In genomic region chr4:189940178-189941004, GRCh38 we compare ENCODE assay signal across 8 cellular contexts. TPM values are rescaled to one million over a fixed set of nuclear protein-coding genes. Genes with fewer than 3 reads are reported as not detected.
DNase-seq lines count a peak whose midpoint lies in the region; ATAC-seq and TF ChIP-seq lines count a peak whose summit lies in the region.

Gene FRG1 (plus strand): TSS chr4:189940872. CDS start chr4:189941010, 138 bp downstream.

- H3K4me1 ChIP-seq in iPS-20b (ENCODE audit: insufficient read depth, low read length) (no peaks in the 10 kb centered on the region), spleen (peaks cover 13 to 57% (median 44%) of the 10 kb centered on the region in 6 donors)

- peaks cover 5% of the 10 kb centered on the region for H3K27me3 Mint-ChIP-seq in brain

- peaks cover 66% of the 10 kb centered on the region for H3K4me1 Mint-ChIP-seq in brain

- peak in 2 of 3 donors; percentile 34 to 53 for TF ChIP-seq POLR2A in spleen (IDR thresholded peaks at IDR 0.05)

- DNase-seq in spleen (peak; percentile 99), NCI-H526 treated with DMSO at 0.1 percent for 48 hours (lab: John Stamatoyannopoulos, UW) (no peak), NCI-H748 (lab: John Stamatoyannopoulos, UW; ENCODE audit: unreplicated experiment) (no peak)

- H3K9me3 Mint-ChIP-seq in brain, result peaks cover 3 to 9% (median 7%) of the 10 kb centered on the region in 5 experiments

- peak within 1 kb of the TSS; percentile 83 for H3K9ac ChIP-seq in iPS-20b (ENCODE audit: low read depth, low read length)

- H3K36me3 Mint-ChIP-seq in brain, result peaks cover 43% of the 10 kb centered on the region

- H3K27me3 ChIP-seq in iPS-20b (ENCODE audit: insufficient read depth, low read length) (no peaks in the 10 kb centered on the region), spleen (replicated peaks in 1 of 7) (no peaks in the 10 kb centered on the region)

- H3K27ac Mint-ChIP-seq in brain, result peak within 1 kb of the TSS; percentile 72 to 97 (median 96)

- H3K27ac ChIP-seq in iPS-20b (ENCODE audit: low read length) (no peak within 1 kb of the TSS), spleen (peak within 1 kb of the TSS; percentile 85 to 96 (median 92))

- H3K9me3 ChIP-seq in iPS-20b (ENCODE audit: insufficient read depth, low read depth, low read length) (no peaks in the 10 kb centered on the region; the same call in 1 of the 2 replicates), spleen (peaks cover 0 to 3% (median 0%) of the 10 kb centered on the region in 8 donors)

- H3K4me3 Mint-ChIP-seq in brain, result peak within 1 kb of the TSS; percentile 86 to 95 (median 90)

- intact Hi-C loops in spleen (cut with DNase I; ENCODE audit: low total_unique reads), result no loop called here

- peak; percentile 99 for ATAC-seq in GM18517 (IDR thresholded peaks at IDR 0.05; ENCODE audit: unreplicated experiment)
- peak; percentile 100 for ATAC-seq in HG03025 (IDR thresholded peaks at IDR 0.05; ENCODE audit: low FRiP score, unreplicated experiment)
- ATAC-seq in SK-N-SH treated with all-trans-retinoic acid at 6 μM for 48 hours, result peak; percentile 100

- H3K36me3 ChIP-seq in iPS-20b (ENCODE audit: insufficient read depth, low read depth, low read length) (no peaks in the 10 kb centered on the region), spleen (peaks cover 0 to 18% (median 0%) of the 10 kb centered on the region in 6 donors)

- WGBS in spleen, 5 donors, result 5 to 8% (median 6%) methylated on average over 47 to 70 of the region's 70 CpGs

- TF ChIP-seq CTCF in brain (conservative IDR thresholded peaks at IDR 0.05) (peak; percentile 94 to 97), spleen (IDR thresholded peaks at IDR 0.05 in 8 of 11, conservative IDR thresholded peaks at IDR 0.05 in 3 of 11) (peak; percentile 67 to 98 (median 94))

- H3K4me3 ChIP-seq in iPS-20b (ENCODE audit: low read length) (peak within 1 kb of the TSS; percentile 89), spleen (peak within 1 kb of the TSS; percentile 71 to 87 (median 80))

TF ChIP-seq in SK-N-SH treated with all-trans-retinoic acid at 6 μM for 48 hours, 23 proteins besides CTCF, POLR2A, EP300 and RAD21:
- peak; percentile 61; the same call in 1 of the 2 replicates for TF ChIP-seq ZFP3 (CRISPR knock-in tag; IDR thresholded peaks at IDR 0.05)
- TF ChIP-seq, protein P1, sequence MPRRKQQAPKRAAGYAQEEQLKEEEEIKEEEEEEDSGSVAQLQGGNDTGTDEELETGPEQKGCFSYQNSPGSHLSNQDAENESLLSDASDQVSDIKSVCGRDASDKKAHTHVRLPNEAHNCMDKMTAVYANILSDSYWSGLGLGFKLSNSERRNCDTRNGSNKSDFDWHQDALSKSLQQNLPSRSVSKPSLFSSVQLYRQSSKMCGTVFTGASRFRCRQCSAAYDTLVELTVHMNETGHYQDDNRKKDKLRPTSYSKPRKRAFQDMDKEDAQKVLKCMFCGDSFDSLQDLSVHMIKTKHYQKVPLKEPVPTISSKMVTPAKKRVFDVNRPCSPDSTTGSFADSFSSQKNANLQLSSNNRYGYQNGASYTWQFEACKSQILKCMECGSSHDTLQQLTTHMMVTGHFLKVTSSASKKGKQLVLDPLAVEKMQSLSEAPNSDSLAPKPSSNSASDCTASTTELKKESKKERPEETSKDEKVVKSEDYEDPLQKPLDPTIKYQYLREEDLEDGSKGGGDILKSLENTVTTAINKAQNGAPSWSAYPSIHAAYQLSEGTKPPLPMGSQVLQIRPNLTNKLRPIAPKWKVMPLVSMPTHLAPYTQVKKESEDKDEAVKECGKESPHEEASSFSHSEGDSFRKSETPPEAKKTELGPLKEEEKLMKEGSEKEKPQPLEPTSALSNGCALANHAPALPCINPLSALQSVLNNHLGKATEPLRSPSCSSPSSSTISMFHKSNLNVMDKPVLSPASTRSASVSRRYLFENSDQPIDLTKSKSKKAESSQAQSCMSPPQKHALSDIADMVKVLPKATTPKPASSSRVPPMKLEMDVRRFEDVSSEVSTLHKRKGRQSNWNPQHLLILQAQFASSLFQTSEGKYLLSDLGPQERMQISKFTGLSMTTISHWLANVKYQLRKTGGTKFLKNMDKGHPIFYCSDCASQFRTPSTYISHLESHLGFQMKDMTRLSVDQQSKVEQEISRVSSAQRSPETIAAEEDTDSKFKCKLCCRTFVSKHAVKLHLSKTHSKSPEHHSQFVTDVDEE (CRISPR knock-in tag; IDR thresholded peaks at IDR 0.05), result peak; percentile 67
- TF ChIP-seq ZNF565 (CRISPR knock-in tag; conservative IDR thresholded peaks at IDR 0.05; ENCODE audit: low read depth), result 0 out of 2 replicates have a peak, but pooled peaks have one; percentile 43
- no peak for TF ChIP-seq ESRRG (CRISPR knock-in tag; IDR thresholded peaks at IDR 0.05)
- no peak for TF ChIP-seq PPARA (CRISPR knock-in tag; IDR thresholded peaks at IDR 0.05; ENCODE audit: borderline replicate concordance)
- peak; percentile 64; the same call in 1 of the 2 replicates for TF ChIP-seq POU6F1 (CRISPR knock-in tag; IDR thresholded peaks at IDR 0.05; ENCODE audit: borderline replicate concordance, low read depth)
TF ChIP-seq in SK-N-SH treated with all-trans-retinoic acid at 6 μM for 48 hours: peak in this region for 4.

RNA-seq across cellular contexts. Expression of gene FRG1, which starts in this region (rescaled TPM):
- 26.2 TPM for polyA plus RNA-seq in brain (ENCODE audit: insufficient read depth, low read depth, low replicate concordance)
- total RNA-seq in spleen, result 10 to 100 TPM; 34.2 to 45.9 (median 41.2) TPM
- polyA plus RNA-seq in spleen, result 10 to 100 TPM; 36.2 to 55.3 (median 44.4) TPM
